In genomic region chr16:69833791-69834282, GRCh38 we compare ENCODE assay signal across 1 cellular context.
A peak's percentile ranks its signal among the peaks of the same experiment; 100 is the strongest.
TF ChIP-seq lines count a peak whose summit lies in the region.

No MANE protein-coding gene starts in this region.

TF ChIP-seq in HepG2, 621 proteins besides CTCF, POLR2A, EP300 and RAD21 (continued from another document):
- TF ChIP-seq ZXDC (CRISPR knock-in tag; IDR thresholded peaks at IDR 0.05) (no peak), HHEX (CRISPR knock-in tag; IDR thresholded peaks at IDR 0.05) (no peak), ZNF747 (CRISPR knock-in tag; IDR thresholded peaks at IDR 0.05; ENCODE audit: borderline replicate concordance) (peak; percentile 44; the same call in 1 of the 2 replicates), RFX3 (CRISPR knock-in tag; IDR thresholded peaks at IDR 0.05) (no peak), ATRX (CRISPR knock-in tag; IDR thresholded peaks at IDR 0.05; ENCODE audit: borderline replicate concordance) (no peak), ETV6 (CRISPR knock-in tag; conservative IDR thresholded peaks at IDR 0.05) (no peak), UBTF (CRISPR knock-in tag; IDR thresholded peaks at IDR 0.05) (peak; percentile 61; the same call in 1 of the 2 replicates), THAP9 (CRISPR knock-in tag; IDR thresholded peaks at IDR 0.05; ENCODE audit: borderline replicate concordance) (peak; percentile 59; the same call in 1 of the 2 replicates), CEBPB (IDR thresholded peaks at IDR 0.05; ENCODE audit: borderline replicate concordance, low read depth, low read length) (peak; percentile 88), ZNF468 (CRISPR knock-in tag; IDR thresholded peaks at IDR 0.05) (no peak), RXRA (CRISPR knock-in tag; IDR thresholded peaks at IDR 0.05) (peak; percentile 58; the same call in 1 of the 2 replicates), FOXP4 (CRISPR knock-in tag; IDR thresholded peaks at IDR 0.05) (peak; percentile 60), ZSCAN21 (CRISPR knock-in tag; IDR thresholded peaks at IDR 0.05; ENCODE audit: borderline replicate concordance) (peak; percentile 64; the same call in 1 of the 2 replicates), ZBTB3 (CRISPR knock-in tag; IDR thresholded peaks at IDR 0.05; ENCODE audit: borderline replicate concordance, low read depth) (no peak), PITX1 (CRISPR knock-in tag; IDR thresholded peaks at IDR 0.05) (0 out of 2 replicates have a peak, but pooled peaks have one; percentile 25), ZNF296 (CRISPR knock-in tag; conservative IDR thresholded peaks at IDR 0.05) (no peak), MXI1 (IDR thresholded peaks at IDR 0.05; ENCODE audit: borderline replicate concordance, low read depth, low read length) (no peak)
- TF ChIP-seq, protein P1, sequence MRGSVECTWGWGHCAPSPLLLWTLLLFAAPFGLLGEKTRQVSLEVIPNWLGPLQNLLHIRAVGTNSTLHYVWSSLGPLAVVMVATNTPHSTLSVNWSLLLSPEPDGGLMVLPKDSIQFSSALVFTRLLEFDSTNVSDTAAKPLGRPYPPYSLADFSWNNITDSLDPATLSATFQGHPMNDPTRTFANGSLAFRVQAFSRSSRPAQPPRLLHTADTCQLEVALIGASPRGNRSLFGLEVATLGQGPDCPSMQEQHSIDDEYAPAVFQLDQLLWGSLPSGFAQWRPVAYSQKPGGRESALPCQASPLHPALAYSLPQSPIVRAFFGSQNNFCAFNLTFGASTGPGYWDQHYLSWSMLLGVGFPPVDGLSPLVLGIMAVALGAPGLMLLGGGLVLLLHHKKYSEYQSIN (CRISPR knock-in tag; IDR thresholded peaks at IDR 0.05; ENCODE audit: borderline replicate concordance) = no peak
- TF ChIP-seq, protein P2, sequence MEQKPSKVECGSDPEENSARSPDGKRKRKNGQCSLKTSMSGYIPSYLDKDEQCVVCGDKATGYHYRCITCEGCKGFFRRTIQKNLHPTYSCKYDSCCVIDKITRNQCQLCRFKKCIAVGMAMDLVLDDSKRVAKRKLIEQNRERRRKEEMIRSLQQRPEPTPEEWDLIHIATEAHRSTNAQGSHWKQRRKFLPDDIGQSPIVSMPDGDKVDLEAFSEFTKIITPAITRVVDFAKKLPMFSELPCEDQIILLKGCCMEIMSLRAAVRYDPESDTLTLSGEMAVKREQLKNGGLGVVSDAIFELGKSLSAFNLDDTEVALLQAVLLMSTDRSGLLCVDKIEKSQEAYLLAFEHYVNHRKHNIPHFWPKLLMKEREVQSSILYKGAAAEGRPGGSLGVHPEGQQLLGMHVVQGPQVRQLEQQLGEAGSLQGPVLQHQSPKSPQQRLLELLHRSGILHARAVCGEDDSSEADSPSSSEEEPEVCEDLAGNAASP (CRISPR knock-in tag; IDR thresholded peaks at IDR 0.05; ENCODE audit: borderline replicate concordance) = peak; percentile 12; the same call in 1 of the 2 replicates
- TF ChIP-seq, protein P3, sequence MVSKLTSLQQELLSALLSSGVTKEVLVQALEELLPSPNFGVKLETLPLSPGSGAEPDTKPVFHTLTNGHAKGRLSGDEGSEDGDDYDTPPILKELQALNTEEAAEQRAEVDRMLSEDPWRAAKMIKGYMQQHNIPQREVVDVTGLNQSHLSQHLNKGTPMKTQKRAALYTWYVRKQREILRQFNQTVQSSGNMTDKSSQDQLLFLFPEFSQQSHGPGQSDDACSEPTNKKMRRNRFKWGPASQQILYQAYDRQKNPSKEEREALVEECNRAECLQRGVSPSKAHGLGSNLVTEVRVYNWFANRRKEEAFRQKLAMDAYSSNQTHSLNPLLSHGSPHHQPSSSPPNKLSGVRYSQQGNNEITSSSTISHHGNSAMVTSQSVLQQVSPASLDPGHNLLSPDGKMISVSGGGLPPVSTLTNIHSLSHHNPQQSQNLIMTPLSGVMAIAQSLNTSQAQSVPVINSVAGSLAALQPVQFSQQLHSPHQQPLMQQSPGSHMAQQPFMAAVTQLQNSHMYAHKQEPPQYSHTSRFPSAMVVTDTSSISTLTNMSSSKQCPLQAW (CRISPR knock-in tag; IDR thresholded peaks at IDR 0.05) = 0 out of 2 replicates have a peak, but pooled peaks have one; percentile 21
